ENCODE assay signal across 8 cellular contexts in the genomic region with DNA sequence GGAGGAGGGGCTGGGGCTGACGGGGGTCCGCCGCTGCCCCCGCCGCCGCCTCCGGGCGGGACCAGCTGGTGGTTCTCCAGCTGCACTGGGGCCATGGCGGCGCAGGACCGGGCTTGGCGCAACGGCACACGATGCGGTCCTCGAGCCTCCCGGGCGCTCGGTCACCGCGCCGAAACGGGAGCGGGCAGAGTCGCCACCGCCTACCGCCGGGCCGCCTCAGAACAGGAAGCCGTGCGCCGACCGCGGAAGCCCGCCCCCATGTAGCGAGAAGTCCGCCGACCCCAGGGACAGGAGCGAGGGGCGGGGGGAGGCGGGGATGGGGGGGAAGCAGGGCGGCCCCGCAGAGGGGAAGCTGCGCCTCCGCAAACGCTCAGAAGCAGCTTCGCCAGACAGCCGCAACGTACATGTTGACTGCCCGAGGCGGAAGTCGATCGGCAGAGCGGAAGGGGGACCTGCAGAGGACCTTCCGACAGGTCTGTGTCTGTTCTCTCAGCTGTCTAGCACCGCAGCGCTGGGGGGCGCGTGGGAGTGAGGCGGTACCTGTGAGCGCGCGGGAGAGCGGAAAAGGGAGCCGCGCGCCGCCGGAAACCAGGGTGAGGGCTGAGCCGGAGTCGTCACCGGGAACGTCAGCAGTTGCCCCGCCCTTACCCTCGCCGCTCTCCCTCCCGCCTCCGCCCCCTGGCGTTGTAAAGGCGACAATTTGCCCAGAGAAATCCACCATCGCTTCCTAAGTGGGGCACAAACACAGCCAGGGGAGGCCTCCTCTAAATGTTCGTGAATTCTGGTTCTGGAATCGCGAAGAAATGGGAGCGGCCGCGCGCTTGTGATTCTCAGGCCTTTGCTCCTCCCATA. TPM values are rescaled to one million over a fixed set of nuclear protein-coding genes. Genes with fewer than 3 reads are reported as not detected.
DNase-seq lines count a peak whose midpoint lies in the region; ATAC-seq and TF ChIP-seq lines count a peak whose summit lies in the region.

A gene (minus strand): TSS at position 225 of the 852 bp plus-strand sequence. CDS start 130 bp downstream, at position 95.

- no peaks in the 10 kb centered on the region for H3K27me3 ChIP-seq in fibroblast of lung (ENCODE audit: control insufficient read depth, insufficient read depth, low read length)

- peak within 1 kb of the TSS; percentile 91 for H3K27ac Mint-ChIP-seq in activated T-helper 17 cell treated with anti-CD3 and anti-CD28 coated beads, Interleukin-2, amount 50 U/mL, for 72 hours
- H3K27ac Mint-ChIP-seq in natural killer cell: peak within 1 kb of the TSS; percentile 96 to 98

- intact Hi-C loops in natural killer cell (cut with micrococcal nuclease): loop anchor here (1.0 to 10.0 kb wide), 4 partner anchors 88 to 597 kb away; a partner anchor contains a TSS

- ATAC-seq in activated T-helper 17 cell treated with anti-CD3 and anti-CD28 coated beads, Interleukin-2, amount 50 U/mL, for 72 hours (replicated peaks): peak; percentile 92
- peak; percentile 84 to 95 (median 84) for ATAC-seq in natural killer cell

- peaks cover 34% of the 10 kb centered on the region for H3K79me2 ChIP-seq in fibroblast of lung (ENCODE audit: control insufficient read depth, insufficient read depth, low read length)

- H3K9me3 Mint-ChIP-seq in activated T-helper 17 cell treated with anti-CD3 and anti-CD28 coated beads, Interleukin-2, amount 50 U/mL, for 72 hours: no peaks in the 10 kb centered on the region
- H3K9me3 Mint-ChIP-seq in natural killer cell: no peaks in the 10 kb centered on the region

- DNase-seq in ELF-1 (ENCODE audit: low read depth, low spot score) (peak; percentile 98), GOT3 (lab: John Stamatoyannopoulos, UW) (peak; percentile 87), RPMI8226 (peak; percentile 93), fibroblast of lung (ENCODE audit: low read depth in 2 of 2) (peak; percentile 78 to 85), natural killer cell (peak; percentile 80)
- peak; percentile 91 for DNase-seq in stimulated activated naive CD4-positive, alpha-beta T cell treated with Interleukin-2 at 50 U/mL for 16 hours (lab: John Stamatoyannopoulos, UW)

- TF ChIP-seq CTCF in LNCAP (IDR thresholded peaks at IDR 0.05) (peak; percentile 26; the same call in 1 of the 2 replicates), fibroblast of lung (conservative IDR thresholded peaks at IDR 0.05 in 1 of 2, IDR thresholded peaks at IDR 0.05 in 1 of 2; ENCODE audit: low read depth in 1 of 2, low read length in 2 of 2) (peak; percentile 34 to 38), natural killer cell (IDR thresholded peaks at IDR 0.05) (peak; percentile 31)

- no peaks in the 10 kb centered on the region for H3K9me3 ChIP-seq in fibroblast of lung (ENCODE audit: control insufficient read depth, insufficient read depth, low read depth, low read length)

- H2AFZ ChIP-seq in fibroblast of lung (ENCODE audit: low read length): peak within 1 kb of the TSS; percentile 83

- H3K27ac ChIP-seq in fibroblast of lung (ENCODE audit: insufficient read depth, low read length): peak within 1 kb of the TSS; percentile 94

- peak within 1 kb of the TSS; percentile 76 for H3K4me2 ChIP-seq in fibroblast of lung (ENCODE audit: extremely low read depth, insufficient read depth, low read length)

- H4K20me1 ChIP-seq in fibroblast of lung (ENCODE audit: control insufficient read depth, extremely low read depth, insufficient read depth, low read length): no peaks in the 10 kb centered on the region

- peak within 1 kb of the TSS; percentile 81 for H3K9ac ChIP-seq in fibroblast of lung (ENCODE audit: insufficient read depth, low read length)

- peak within 1 kb of the TSS; percentile 65 to 89 (median 76) for H3K4me3 ChIP-seq in fibroblast of lung (replicated peaks in 1 of 4; ENCODE audit: control extremely low read depth in 1 of 4, insufficient read depth in 1 of 4, low read depth in 3 of 4, low read length in 4 of 4)

- peaks cover 19% of the 10 kb centered on the region for H3K4me1 Mint-ChIP-seq in activated T-helper 17 cell treated with anti-CD3 and anti-CD28 coated beads, Interleukin-2, amount 50 U/mL, for 72 hours
- H3K4me1 Mint-ChIP-seq in natural killer cell: peaks cover 30 to 40% of the 10 kb centered on the region in 2 donors

- H3K4me1 ChIP-seq in fibroblast of lung (ENCODE audit: control insufficient read depth, extremely low read depth, insufficient read depth, low read length): no peaks in the 10 kb centered on the region

- H3K36me3 ChIP-seq in fibroblast of lung (ENCODE audit: control insufficient read depth, insufficient read depth, low read length): no peaks in the 10 kb centered on the region

- peaks cover 16% of the 10 kb centered on the region for H3K36me3 Mint-ChIP-seq in activated T-helper 17 cell treated with anti-CD3 and anti-CD28 coated beads, Interleukin-2, amount 50 U/mL, for 72 hours (ENCODE audit: low read depth)
- H3K36me3 Mint-ChIP-seq in natural killer cell: no peaks in the 10 kb centered on the region

- peak within 1 kb of the TSS; percentile 86 for H3K4me3 Mint-ChIP-seq in activated T-helper 17 cell treated with anti-CD3 and anti-CD28 coated beads, Interleukin-2, amount 50 U/mL, for 72 hours
- peak within 1 kb of the TSS; percentile 98 for H3K4me3 Mint-ChIP-seq in natural killer cell

- H3K27me3 Mint-ChIP-seq in activated T-helper 17 cell treated with anti-CD3 and anti-CD28 coated beads, Interleukin-2, amount 50 U/mL, for 72 hours: no peaks in the 10 kb centered on the region
- peaks cover 0 to 13% of the 10 kb centered on the region in 2 donors for H3K27me3 Mint-ChIP-seq in natural killer cell (ENCODE audit: low read depth in 2 of 2)

RNA-seq across cellular contexts. Expression of the gene that starts here (rescaled TPM):
- total RNA-seq in activated T-helper 17 cell treated with anti-CD3 and anti-CD28 coated beads, Interleukin-2, amount 50 U/mL, for 72 hours: 10 to 100 TPM; 39.4 to 41.8 TPM
- total RNA-seq in fibroblast of lung (8.5 and 18.3 TPM in 2 replicates), natural killer cell (10 to 100 TPM; 55.3 to 79.1 (median 66.1) TPM)
- 26.6 and 31.3 TPM in 2 replicates for polyA plus RNA-seq in fibroblast of lung
- 15.8 and 20.6 TPM in 2 replicates for polyA plus RNA-seq in fibroblast of lung (2012)
- polyA minus RNA-seq in fibroblast of lung (ENCODE audit: low replicate concordance): 60.7 and 71.2 TPM in 2 replicates

Comparison
In these comparisons a context has a peak if more than half of its experiments do, and no peak if none do; other contexts are left out.
1. Peak in every context shown above with its lines: DNase-seq, ATAC-seq, H3K4me3 ChIP-seq and H3K27ac ChIP-seq.